18 cellular contexts compared by ENCODE assay signal in the genomic region with DNA sequence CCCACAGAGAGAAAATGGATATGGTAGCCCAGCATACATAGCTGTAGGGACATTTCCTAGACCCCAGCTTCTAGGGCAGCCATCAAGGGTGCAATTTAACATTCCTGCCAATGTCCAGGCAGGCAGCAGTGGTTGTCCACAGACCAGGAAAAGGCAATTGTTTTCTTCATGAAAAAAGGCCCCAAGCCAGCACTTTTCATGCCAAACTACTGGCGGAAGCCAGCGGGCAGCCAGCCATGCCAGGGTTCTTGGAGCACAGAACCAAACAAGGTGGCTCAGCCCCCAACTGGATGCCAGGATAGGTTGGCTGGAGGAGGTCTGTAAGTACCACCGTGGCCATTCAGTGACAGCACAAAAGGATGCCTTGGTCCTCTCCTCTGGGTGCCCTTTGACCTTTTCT.
DNase-seq lines count a peak whose midpoint lies in the region; ATAC-seq, FAIRE-seq and TF ChIP-seq lines count a peak whose summit lies in the region.
"Had no signal": no experiment of that assay in that cellular context is flagged by ENCODE, and none has a peak within 500 bp of the region (broad histone marks: within the 10 kb centered on the region; RNA-seq: fewer than 3 reads in every experiment).

No MANE protein-coding gene starts in this region.

- TF ChIP-seq POLR2A in HepG2 (IDR thresholded peaks at IDR 0.05; ENCODE audit: insufficient read depth in 1 of 2, low read depth in 2 of 2, low read length in 2 of 2) (no peak), gastroesophageal sphincter (IDR thresholded peaks at IDR 0.05) (no peak)

- no peak overlapping the region for H3K27ac Mint-ChIP-seq in CD8-positive, alpha-beta memory T cell
- H3K27ac Mint-ChIP-seq: activated naive CD8-positive, alpha-beta T cell treated with anti-CD3 and anti-CD28 coated beads for 36 hours; activated T-helper 2 cell treated with anti-CD3 and anti-CD28 coated beads, Interferon-gamma antibody, Interleukin-2, Interleukin-4, amounts not matched to agents 10 μg/mL and 5 μg/mL and 100 μg/mL, durations not matched to agents 14 hours and 24 hours and 36 hours; HFFc6 had no signal

- peaks cover 0 to 7% (median 2%) of the 10 kb centered on the region in 5 donors for H3K9me3 Mint-ChIP-seq in CD8-positive, alpha-beta memory T cell
- H3K9me3 Mint-ChIP-seq: activated T-helper 2 cell treated with anti-CD3 and anti-CD28 coated beads, Interferon-gamma antibody, Interleukin-2, Interleukin-4, amounts not matched to agents 10 μg/mL and 5 μg/mL and 100 μg/mL, durations not matched to agents 14 hours and 24 hours and 36 hours; HFFc6 had no signal

- POLR2A ChIA-PET in HepG2 (lab: Yijun Ruan, JAX): no interaction called here
- POLR2A ChIA-PET in CD8-positive, alpha-beta memory T cell (lab: Charles Lee): no interaction called here

- peaks cover 10 to 28% of the 10 kb centered on the region in 2 donors for H3K27me3 Mint-ChIP-seq in CD8-positive, alpha-beta memory T cell

- H3K36me3 ChIP-seq in liver (ENCODE audit: control insufficient read depth in 4 of 4, insufficient read depth in 3 of 4, low read depth in 1 of 4, low read length in 3 of 4): no peaks in the 10 kb centered on the region
- no peaks in the 10 kb centered on the region for H3K36me3 ChIP-seq in HepG2 (replicated peaks in 1 of 2; ENCODE audit: control insufficient read depth in 1 of 2, insufficient read depth in 2 of 2, low read length in 2 of 2)
- H3K36me3 ChIP-seq in gastroesophageal sphincter: no peaks in the 10 kb centered on the region
- H3K36me3 ChIP-seq in CD8-positive, alpha-beta memory T cell (ENCODE audit: insufficient read depth, low read length): no peaks in the 10 kb centered on the region
- H3K36me3 ChIP-seq: BLaER1 treated with 17β-estradiol and CSF1 and Interleukin-3, amounts not matched to agents 10 nM and 100 nM; gastrocnemius medialis had no signal

- H3K27ac ChIP-seq in liver (ENCODE audit: low read depth in 1 of 2, low read length in 2 of 2): peak overlapping the region; percentile 79 to 87
- H3K27ac ChIP-seq in HepG2 (ENCODE audit: extremely low read length, insufficient read depth, low read length): no peak overlapping the region
- peak overlapping the region in 2 of 4 donors; percentile 14 to 75 for H3K27ac ChIP-seq in gastroesophageal sphincter
- H3K27ac ChIP-seq in CD8-positive, alpha-beta memory T cell (ENCODE audit: low read depth, low read length): no peak overlapping the region
- H3K27ac ChIP-seq: BLaER1 treated with 17β-estradiol and CSF1 and Interleukin-3, amounts not matched to agents 10 nM and 100 nM had no signal

- peaks cover 0 to 4% (median 3%) of the 10 kb centered on the region in 3 donors for H3K4me1 Mint-ChIP-seq in CD8-positive, alpha-beta memory T cell
- H3K4me1 Mint-ChIP-seq: activated naive CD8-positive, alpha-beta T cell treated with anti-CD3 and anti-CD28 coated beads for 36 hours had no signal

- H4K20me1 ChIP-seq in HepG2 (ENCODE audit: insufficient read depth, low read length): no peaks in the 10 kb centered on the region
- H4K20me1 ChIP-seq: BLaER1 treated with 17β-estradiol and CSF1 and Interleukin-3, amounts not matched to agents 10 nM and 100 nM had no signal

- in situ Hi-C loops in HepG2 (cut with HindIII; ENCODE audit: extremely low pct_ligation_motif_present, low pct_unique_long_range_greater_than_20kb): no loop called here

- no TSS peak for BruUV-seq in HepG2 (replicated peaks; lab: Mats Ljungman, UMichigan)

- peaks cover 0 to 7% (median 0%) of the 10 kb centered on the region in 3 donors for H3K36me3 Mint-ChIP-seq in CD8-positive, alpha-beta memory T cell
- H3K36me3 Mint-ChIP-seq: activated naive CD8-positive, alpha-beta T cell treated with anti-CD3 and anti-CD28 coated beads for 36 hours had no signal

- no peak overlapping the region for H3K9ac ChIP-seq in liver (ENCODE audit: low read depth in 1 of 2, low read length in 2 of 2)
- no peak overlapping the region for H3K9ac ChIP-seq in HepG2 (ENCODE audit: insufficient read depth, low read depth, low read length)
- H3K9ac ChIP-seq: BLaER1 treated with 17β-estradiol and CSF1 and Interleukin-3, amounts not matched to agents 10 nM and 100 nM had no signal

- no peak for ATAC-seq in HepG2
- ATAC-seq in gastroesophageal sphincter: no peak
- no peak for ATAC-seq in HG03521 (IDR thresholded peaks at IDR 0.05; ENCODE audit: unreplicated experiment)
- no peak for ATAC-seq in GM19452 (IDR thresholded peaks at IDR 0.05; ENCODE audit: unreplicated experiment)
- ATAC-seq: gastrocnemius medialis had no signal

- TF ChIP-seq RAD21 in liver (IDR thresholded peaks at IDR 0.05) (peak; percentile 74 to 80), HepG2 (CRISPR knock-in tag; IDR thresholded peaks at IDR 0.05) (no peak)

- intact Hi-C loops in HepG2 (cut with micrococcal nuclease; ENCODE audit: unreplicated experiment): no loop called here

- no peak overlapping the region for H3K4me3 ChIP-seq in liver (ENCODE audit: low read depth in 1 of 3, low read length in 3 of 3)
- H3K4me3 ChIP-seq in HepG2 (replicated peaks in 1 of 3; ENCODE audit: insufficient read depth in 1 of 3, low read depth in 2 of 3, low read length in 3 of 3): no peak overlapping the region
- H3K4me3 ChIP-seq in gastroesophageal sphincter: no peak overlapping the region
- no peak overlapping the region for H3K4me3 ChIP-seq in CD8-positive, alpha-beta memory T cell (ENCODE audit: low read length)
- H3K4me3 ChIP-seq: BLaER1 treated with 17β-estradiol and CSF1 and Interleukin-3, amounts not matched to agents 10 nM and 100 nM; gastrocnemius medialis had no signal

- H3K4me3 Mint-ChIP-seq in CD8-positive, alpha-beta memory T cell: no peak overlapping the region
- H3K4me3 Mint-ChIP-seq: activated naive CD8-positive, alpha-beta T cell treated with anti-CD3 and anti-CD28 coated beads for 36 hours; HFFc6 had no signal

- no peak overlapping the region for H3K4me2 ChIP-seq in HepG2 (ENCODE audit: low read depth, low read length)
- H3K4me2 ChIP-seq: BLaER1 treated with 17β-estradiol and CSF1 and Interleukin-3, amounts not matched to agents 10 nM and 100 nM had no signal

- H3K9me3 ChIP-seq in liver (ENCODE audit: control insufficient read depth in 4 of 4, low read length in 3 of 4): no peaks in the 10 kb centered on the region
- peaks cover 10% of the 10 kb centered on the region for H3K9me3 ChIP-seq in HepG2 (ENCODE audit: low read length)
- H3K9me3 ChIP-seq in gastroesophageal sphincter: no peaks in the 10 kb centered on the region
- H3K9me3 ChIP-seq in CD8-positive, alpha-beta memory T cell (ENCODE audit: low read length): no peaks in the 10 kb centered on the region
- H3K9me3 ChIP-seq: gastrocnemius medialis had no signal

- 26% methylated on average over 3 of the region's 3 CpGs for WGBS in liver
- WGBS in HepG2 (ENCODE audit: low lambda C conversion rate): 52% methylated on average over 3 of the region's 3 CpGs
- 67% methylated on average over 2 of the region's 3 CpGs; no CpG with 5 or more reads in 1 of the 2 donors for WGBS in gastroesophageal sphincter (ENCODE audit: low coverage in 1 of 2), 2 donors

- H2AFZ ChIP-seq in HepG2 (ENCODE audit: low read length): no peak overlapping the region

- CTCF ChIA-PET in HepG2 (lab: Yijun Ruan, JAX; ENCODE audit: low intra/inter-chr PET ratio, low total read pairs): no interaction called here
- CTCF ChIA-PET in CD8-positive, alpha-beta memory T cell (lab: Charles Lee): no interaction called here

- no peak for TF ChIP-seq CTCF in liver (IDR thresholded peaks at IDR 0.05; ENCODE audit: low read depth, low read length, missing input control)
- no peak for TF ChIP-seq CTCF in HepG2 (CRISPR knock-in tag; IDR thresholded peaks at IDR 0.05)
- TF ChIP-seq CTCF in gastroesophageal sphincter (IDR thresholded peaks at IDR 0.05): peak in 3 of 4 experiments; percentile 6 to 37 (median 22)

- no peaks in the 10 kb centered on the region for H3K79me2 ChIP-seq in HepG2 (ENCODE audit: insufficient read depth, low read length)

- TF ChIP-seq EP300 in HepG2 (IDR thresholded peaks at IDR 0.05; ENCODE audit: low read depth in 2 of 2, low read length in 2 of 2) (no peak), HepG2 (CRISPR knock-in tag; IDR thresholded peaks at IDR 0.05; ENCODE audit: borderline replicate concordance) (no peak), gastroesophageal sphincter (IDR thresholded peaks at IDR 0.05) (no peak)

- no peak for DNase-seq in HepG2 (ENCODE audit: low spot score)
- DNase-seq in pons (ENCODE audit: low spot score): peak; percentile 65
- no peak for DNase-seq in CD8-positive, alpha-beta memory T cell
- no peak for DNase-seq in EL
- DNase-seq: activated CD4-positive, alpha-beta T cell treated with anti-CD3 and anti-CD28 coated beads, Interleukin-2, amount 50 U/mL, for 1 hour; activated naive CD8-positive, alpha-beta T cell treated with anti-CD3 and anti-CD28 coated beads for 36 hours; erythroblast; gastrocnemius medialis; HFFc6; NCI-H2171; NCI-H774 had no signal

- H3K4me1 ChIP-seq in liver (ENCODE audit: control insufficient read depth in 4 of 4, insufficient read depth in 4 of 4, low read length in 3 of 4): peaks cover 12 to 37% (median 26%) of the 10 kb centered on the region in 4 donors
- peaks cover 32% of the 10 kb centered on the region for H3K4me1 ChIP-seq in HepG2 (ENCODE audit: insufficient read depth, low read length)
- H3K4me1 ChIP-seq in gastroesophageal sphincter: peaks cover 3 to 37% (median 3%) of the 10 kb centered on the region in 3 donors
- no peaks in the 10 kb centered on the region for H3K4me1 ChIP-seq in CD8-positive, alpha-beta memory T cell (ENCODE audit: insufficient read depth, low read length)

- no peak for FAIRE-seq in HepG2 (lab: Jason Lieb, UNC)
- FAIRE-seq: G401.6 had no signal

- H3K27me3 ChIP-seq in liver (ENCODE audit: control insufficient read depth in 4 of 4, insufficient read depth in 4 of 4, low read length in 3 of 4): no peaks in the 10 kb centered on the region
- peaks cover 4 to 46% of the 10 kb centered on the region in 2 experiments; a peak in 4 of 5 replicates for H3K27me3 ChIP-seq in HepG2 (ENCODE audit: control insufficient read depth in 1 of 2, insufficient read depth in 2 of 2, low read length in 2 of 2)
- no peaks in the 10 kb centered on the region for H3K27me3 ChIP-seq in gastroesophageal sphincter
- no peaks in the 10 kb centered on the region for H3K27me3 ChIP-seq in CD8-positive, alpha-beta memory T cell (ENCODE audit: insufficient read depth, low read length, poor library complexity, severe bottlenecking)
- H3K27me3 ChIP-seq: BLaER1 treated with 17β-estradiol and CSF1 and Interleukin-3, amounts not matched to agents 10 nM and 100 nM; gastrocnemius medialis had no signal

TF ChIP-seq in liver, 16 proteins besides CTCF, POLR2A, EP300 and RAD21 (continues in another document):
- TF ChIP-seq TAF1 (conservative IDR thresholded peaks at IDR 0.05): no peak
- peak; percentile 34 to 49 for TF ChIP-seq RXRA (IDR thresholded peaks at IDR 0.05)
- TF ChIP-seq HNF4A (conservative IDR thresholded peaks at IDR 0.05): peak in 1 of 2 donors; percentile 37
- peak; percentile 50 for TF ChIP-seq YY1 (IDR thresholded peaks at IDR 0.05)

TF ChIP-seq in HepG2, 621 proteins besides CTCF, POLR2A, EP300 and RAD21 (continues in another document):
- TF ChIP-seq ZBTB38 (CRISPR knock-in tag; IDR thresholded peaks at IDR 0.05) (no peak), SRSF9 (IDR thresholded peaks at IDR 0.05; ENCODE audit: borderline replicate concordance, insufficient read depth, low read depth, low read length, poor library complexity, severe bottlenecking) (no peak), ZNF20 (CRISPR knock-in tag; IDR thresholded peaks at IDR 0.05) (no peak), ZMYM3 (CRISPR knock-in tag; IDR thresholded peaks at IDR 0.05) (no peak)

Comparison
In these comparisons a context has a peak if more than half of its experiments do, and no peak if none do; other contexts are left out.
1. H3K27ac ChIP-seq: peak in liver (2 of 2); none in HepG2 (single experiment) and CD8-positive, alpha-beta memory T cell (single experiment).
2. CTCF ChIP-seq: peak in gastroesophageal sphincter (3 of 4); none in liver (single experiment) and HepG2 (single experiment).